23 cellular contexts compared by ENCODE assay signal in the genomic region with DNA sequence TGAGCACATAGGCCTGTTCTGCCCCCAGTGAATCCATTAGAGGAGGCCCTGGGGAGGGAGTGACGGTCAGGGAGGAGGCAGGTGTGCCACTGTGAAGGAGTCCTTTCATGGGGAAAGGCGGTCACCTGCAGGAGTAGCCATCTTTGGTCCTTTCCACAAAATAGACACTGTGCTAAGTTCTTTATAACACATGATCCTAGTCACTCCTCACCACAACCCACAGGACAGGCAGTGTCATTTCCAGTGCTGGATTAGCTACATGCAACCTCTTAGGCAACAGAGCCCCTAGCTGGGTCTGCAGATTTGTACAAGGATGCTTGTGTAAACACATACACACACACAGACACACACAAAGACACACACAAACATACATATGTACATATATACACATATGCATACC. TPM values are rescaled to one million over a fixed set of nuclear protein-coding genes. Genes with fewer than 3 reads are reported as not detected.
DNase-seq lines count a peak whose midpoint lies in the region; ATAC-seq lines count a peak whose summit lies in the region.
"Had no signal": no experiment of that assay in that cellular context is flagged by ENCODE, and none has a peak within 500 bp of the region (broad histone marks: within the 10 kb centered on the region; RNA-seq: fewer than 3 reads in every experiment).

No MANE protein-coding gene starts in this region.

- peak overlapping the region; percentile 91 for H3K27ac Mint-ChIP-seq in activated T-cell treated with anti-CD3 and anti-CD28 coated beads, Interleukin-2, amount 50 U/mL, for 24 hours
- H3K27ac Mint-ChIP-seq in activated T-helper 2 cell treated with anti-CD3 and anti-CD28 coated beads, Interferon-gamma antibody, Interleukin-2, Interleukin-4, amounts not matched to agents 10 μg/mL and 5 μg/mL and 100 μg/mL, durations not matched to agents 14 hours and 24 hours and 36 hours = peak overlapping the region; percentile 50
- H3K27ac Mint-ChIP-seq in stimulated activated effector memory CD8-positive, alpha-beta T cell treated with anti-CD3 and anti-CD28 coated beads, Interleukin-12 subunit alpha, Interleukin-12 subunit beta, amount 100 ng/mL, for 72 hours = peak overlapping the region; percentile 60

- intact Hi-C loops in activated T-helper 2 cell treated with anti-CD3 and anti-CD28 coated beads, Interferon-gamma antibody, Interleukin-2, Interleukin-4, amounts not matched to agents 10 μg/mL and 5 μg/mL and 100 μg/mL, durations not matched to agents 14 hours and 24 hours and 36 hours (cut with micrococcal nuclease) = loop anchor here (10.0 kb wide), 2 partner anchors 679 to 1081 kb away; a partner anchor contains a TSS

- H3K4me3 Mint-ChIP-seq in activated T-cell treated with anti-CD3 and anti-CD28 coated beads, Interleukin-2, amount 50 U/mL, for 24 hours = no peak overlapping the region
- peak overlapping the region; percentile 10 for H3K4me3 Mint-ChIP-seq in activated T-helper 2 cell treated with anti-CD3 and anti-CD28 coated beads, Interferon-gamma antibody, Interleukin-2, Interleukin-4, amounts not matched to agents 10 μg/mL and 5 μg/mL and 100 μg/mL, durations not matched to agents 14 hours and 24 hours and 36 hours (ENCODE audit: low read depth)
- H3K4me3 Mint-ChIP-seq in stimulated activated effector memory CD8-positive, alpha-beta T cell treated with anti-CD3 and anti-CD28 coated beads, Interleukin-12 subunit alpha, Interleukin-12 subunit beta, amount 100 ng/mL, for 72 hours = peak overlapping the region; percentile 50

- no peaks in the 10 kb centered on the region for H3K27me3 Mint-ChIP-seq in activated T-cell treated with anti-CD3 and anti-CD28 coated beads, Interleukin-2, amount 50 U/mL, for 24 hours
- no peaks in the 10 kb centered on the region for H3K27me3 Mint-ChIP-seq in activated T-helper 2 cell treated with anti-CD3 and anti-CD28 coated beads, Interferon-gamma antibody, Interleukin-2, Interleukin-4, amounts not matched to agents 10 μg/mL and 5 μg/mL and 100 μg/mL, durations not matched to agents 14 hours and 24 hours and 36 hours (ENCODE audit: low read depth)

- H3K9me3 Mint-ChIP-seq in activated T-cell treated with anti-CD3 and anti-CD28 coated beads, Interleukin-2, amount 50 U/mL, for 24 hours = peaks cover 1% of the 10 kb centered on the region
- no peaks in the 10 kb centered on the region for H3K9me3 Mint-ChIP-seq in activated T-helper 2 cell treated with anti-CD3 and anti-CD28 coated beads, Interferon-gamma antibody, Interleukin-2, Interleukin-4, amounts not matched to agents 10 μg/mL and 5 μg/mL and 100 μg/mL, durations not matched to agents 14 hours and 24 hours and 36 hours
- no peaks in the 10 kb centered on the region for H3K9me3 Mint-ChIP-seq in stimulated activated effector memory CD8-positive, alpha-beta T cell treated with anti-CD3 and anti-CD28 coated beads, Interleukin-12 subunit alpha, Interleukin-12 subunit beta, amount 100 ng/mL, for 72 hours

- DNase-seq in activated T-cell treated with anti-CD3 and anti-CD28 coated beads, Interleukin-2, amount 50 U/mL, for 24 hours = no peak
- DNase-seq in activated T-cell treated with anti-CD3 and anti-CD28 coated beads, Interleukin-2, amount 50 U/mL, for 48 hours = no peak
- DNase-seq in MV-4-11 (lab: John Stamatoyannopoulos, UW) (peak; percentile 77), T-helper 9 cell (no peak), NOMO-1 treated with DMSO at 0.1 percent for 48 hours (lab: John Stamatoyannopoulos, UW; ENCODE audit: unreplicated experiment) (no peak)
- DNase-seq in activated T-helper 2 cell treated with anti-CD3 and anti-CD28 coated beads, Interferon-gamma antibody, Interleukin-2, Interleukin-4, amounts not matched to agents 10 μg/mL and 5 μg/mL and 100 μg/mL, durations not matched to agents 14 hours and 24 hours and 36 hours (ENCODE audit: low spot score) = no peak
- DNase-seq in stimulated activated effector memory CD8-positive, alpha-beta T cell treated with anti-CD3 and anti-CD28 coated beads, Interleukin-12 subunit alpha, Interleukin-12 subunit beta, amount 100 ng/mL, for 72 hours (ENCODE audit: low spot score in 2 of 2) = peak in 1 of 2 donors; percentile 55
- DNase-seq: activated CD4-positive, CD25-positive, alpha-beta regulatory T cell treated with anti-CD3 and anti-CD28 coated beads, Interleukin-2, amount 50 U/mL, for 72 hours; amniotic stem cell; C1 segment of cervical spinal cord; kidney glomerular epithelial cell; mesendoderm; MG63; NCI-H187; NCI-H2227 treated with DMSO at 0.1 percent for 48 hours; NCI-H774; Peyer's patch; psoas muscle; stimulated activated CD4-positive, alpha-beta T cell treated with anti-CD3 and anti-CD28 coated beads, Interleukin-4, amount 100 ng/mL, for 24 hours; uterus had no signal

- peak; percentile 54 for ATAC-seq in stimulated activated effector memory CD8-positive, alpha-beta T cell treated with anti-CD3 and anti-CD28 coated beads, Interleukin-12 subunit alpha, Interleukin-12 subunit beta, amount 100 ng/mL, for 72 hours
- ATAC-seq in HG03175 (IDR thresholded peaks at IDR 0.05; ENCODE audit: unreplicated experiment) = no peak
- ATAC-seq: gastroesophageal sphincter, HCT116, psoas muscle had no signal

- H3K36me3 Mint-ChIP-seq in activated T-cell treated with anti-CD3 and anti-CD28 coated beads, Interleukin-2, amount 50 U/mL, for 24 hours (ENCODE audit: low read depth) = peaks cover 89% of the 10 kb centered on the region
- peaks cover 82% of the 10 kb centered on the region for H3K36me3 Mint-ChIP-seq in activated T-helper 2 cell treated with anti-CD3 and anti-CD28 coated beads, Interferon-gamma antibody, Interleukin-2, Interleukin-4, amounts not matched to agents 10 μg/mL and 5 μg/mL and 100 μg/mL, durations not matched to agents 14 hours and 24 hours and 36 hours (ENCODE audit: low read depth)
- peaks cover 67% of the 10 kb centered on the region for H3K36me3 Mint-ChIP-seq in stimulated activated effector memory CD8-positive, alpha-beta T cell treated with anti-CD3 and anti-CD28 coated beads, Interleukin-12 subunit alpha, Interleukin-12 subunit beta, amount 100 ng/mL, for 72 hours

- peaks cover 85% of the 10 kb centered on the region for H3K4me1 Mint-ChIP-seq in activated T-cell treated with anti-CD3 and anti-CD28 coated beads, Interleukin-2, amount 50 U/mL, for 24 hours (ENCODE audit: low read depth)
- peaks cover 73% of the 10 kb centered on the region for H3K4me1 Mint-ChIP-seq in activated T-helper 2 cell treated with anti-CD3 and anti-CD28 coated beads, Interferon-gamma antibody, Interleukin-2, Interleukin-4, amounts not matched to agents 10 μg/mL and 5 μg/mL and 100 μg/mL, durations not matched to agents 14 hours and 24 hours and 36 hours (ENCODE audit: low read depth)
- peaks cover 80% of the 10 kb centered on the region for H3K4me1 Mint-ChIP-seq in stimulated activated effector memory CD8-positive, alpha-beta T cell treated with anti-CD3 and anti-CD28 coated beads, Interleukin-12 subunit alpha, Interleukin-12 subunit beta, amount 100 ng/mL, for 72 hours

RNA-seq across cellular contexts. Expression of a gene that starts 18.3 kb away (rescaled TPM):
- 217 and 246 TPM in 2 replicates for total RNA-seq in activated T-helper 2 cell treated with anti-CD3 and anti-CD28 coated beads, Interferon-gamma antibody, Interleukin-2, Interleukin-4, amounts not matched to agents 10 μg/mL and 5 μg/mL and 100 μg/mL, durations not matched to agents 14 hours and 24 hours and 36 hours
